Comparison of ENCODE assay signal across 8 cellular contexts in genomic region chr22:29072193-29072978, GRCh38. TPM values are rescaled to one million over a fixed set of nuclear protein-coding genes. Genes with fewer than 3 reads are reported as not detected.
DNase-seq lines count a peak whose midpoint lies in the region; ATAC-seq and TF ChIP-seq lines count a peak whose summit lies in the region.

No MANE protein-coding gene starts in this region.

- TF ChIP-seq EP300 in tibial nerve (IDR thresholded peaks at IDR 0.05) = no peak

- no peaks in the 10 kb centered on the region for H3K36me3 ChIP-seq in adipocyte (ENCODE audit: control insufficient read depth, insufficient read depth, low read length, severe bottlenecking)
- H3K36me3 ChIP-seq in heart right ventricle = no peaks in the 10 kb centered on the region
- H3K36me3 ChIP-seq in tibial nerve = no peaks in the 10 kb centered on the region

- H3K9ac ChIP-seq in adipocyte (ENCODE audit: low read length) = no peak overlapping the region

- no peak for TF ChIP-seq CTCF in heart right ventricle (IDR thresholded peaks at IDR 0.05)
- no peak for TF ChIP-seq CTCF in tibial nerve (IDR thresholded peaks at IDR 0.05)

- H3K27ac ChIP-seq in heart right ventricle = peak overlapping the region in 1 of 10 donors; percentile 21
- H3K27ac ChIP-seq in tibial nerve = peak overlapping the region in 2 of 4 donors; percentile 33 to 59

- WGBS in heart right ventricle, 2 donors = 23% methylated on average over 41 of the region's 41 CpGs
- WGBS in tibial nerve, 2 donors = 35 to 40% methylated on average over 22 to 26 of the region's 41 CpGs

- ATAC-seq in heart right ventricle = peak; percentile 90 to 96 (median 92)

- DNase-seq in EH (ENCODE audit: low read depth) (peak; percentile 71), HCEC 1CT (peak; percentile 64), NAMALWA (ENCODE audit: low spot score) (peak; percentile 81), T-helper 1 cell (peak; percentile 67 to 78 (median 75)), adipocyte (ENCODE audit: low read depth) (peak; percentile 92), heart right ventricle (peak; percentile 82 to 88), pons (ENCODE audit: low spot score) (peak; percentile 66), tibial nerve (ENCODE audit: low spot score in 2 of 2) (peak; percentile 78 to 81)

- H3K4me1 ChIP-seq in adipocyte (ENCODE audit: control insufficient read depth, insufficient read depth, low read length) (peaks cover 18% of the 10 kb centered on the region), heart right ventricle (peaks cover 4 to 45% (median 29%) of the 10 kb centered on the region in 9 donors), tibial nerve (peaks cover 0 to 37% (median 20%) of the 10 kb centered on the region in 4 donors)

- H3K4me3 ChIP-seq in adipocyte (ENCODE audit: low read length) = peak overlapping the region; percentile 80
- peak overlapping the region in 9 of 10 donors; percentile 41 to 86 (median 73) for H3K4me3 ChIP-seq in heart right ventricle
- peak overlapping the region; percentile 47 to 92 (median 64) for H3K4me3 ChIP-seq in tibial nerve

- intact Hi-C loops in heart right ventricle (cut with DNase I) = loop anchor here in 4 of 10 donors (5.0 to 10.0 kb wide), 2 partner anchors 80 to 82 kb away; no protein-coding TSS in a partner anchor

- H3K9me3 ChIP-seq in adipocyte (ENCODE audit: control insufficient read depth, low read length) = no peaks in the 10 kb centered on the region
- H3K9me3 ChIP-seq in heart right ventricle = no peaks in the 10 kb centered on the region
- H3K9me3 ChIP-seq in tibial nerve = no peaks in the 10 kb centered on the region

- TF ChIP-seq POLR2A in tibial nerve (IDR thresholded peaks at IDR 0.05) = no peak

- peaks cover 4% of the 10 kb centered on the region for H3K27me3 ChIP-seq in adipocyte (replicated peaks; ENCODE audit: control insufficient read depth, insufficient read depth, low read length)
- H3K27me3 ChIP-seq in heart right ventricle = peaks cover 0 to 72% (median 0%) of the 10 kb centered on the region in 7 donors
- no peaks in the 10 kb centered on the region for H3K27me3 ChIP-seq in tibial nerve

RNA-seq across cellular contexts. Expression of gene KREMEN1, which starts 0.4 kb away (rescaled TPM):
- total RNA-seq in heart right ventricle = 10 to 100 TPM; 16.1 to 46.3 (median 37.5) TPM
- polyA plus RNA-seq in heart right ventricle = 10 to 100 TPM in 1 of 2 donors, 1 to 10 TPM in 1; 7.4 to 14.9 TPM
- 10 to 100 TPM in 3 of 4 donors, 1 to 10 TPM in 1; 5.4 to 15.1 (median 12.9) TPM for total RNA-seq in tibial nerve

RNA-seq across cellular contexts. Expression of gene C22orf31, which starts 10.8 kb away (rescaled TPM):
- total RNA-seq in heart right ventricle (under 1 TPM in 1 of 10 donors, not detected in 9; 0.24 TPM), tibial nerve (not detected)
- polyA plus RNA-seq in heart right ventricle = not detected
